17 cellular contexts compared by ENCODE assay signal in the genomic region with DNA sequence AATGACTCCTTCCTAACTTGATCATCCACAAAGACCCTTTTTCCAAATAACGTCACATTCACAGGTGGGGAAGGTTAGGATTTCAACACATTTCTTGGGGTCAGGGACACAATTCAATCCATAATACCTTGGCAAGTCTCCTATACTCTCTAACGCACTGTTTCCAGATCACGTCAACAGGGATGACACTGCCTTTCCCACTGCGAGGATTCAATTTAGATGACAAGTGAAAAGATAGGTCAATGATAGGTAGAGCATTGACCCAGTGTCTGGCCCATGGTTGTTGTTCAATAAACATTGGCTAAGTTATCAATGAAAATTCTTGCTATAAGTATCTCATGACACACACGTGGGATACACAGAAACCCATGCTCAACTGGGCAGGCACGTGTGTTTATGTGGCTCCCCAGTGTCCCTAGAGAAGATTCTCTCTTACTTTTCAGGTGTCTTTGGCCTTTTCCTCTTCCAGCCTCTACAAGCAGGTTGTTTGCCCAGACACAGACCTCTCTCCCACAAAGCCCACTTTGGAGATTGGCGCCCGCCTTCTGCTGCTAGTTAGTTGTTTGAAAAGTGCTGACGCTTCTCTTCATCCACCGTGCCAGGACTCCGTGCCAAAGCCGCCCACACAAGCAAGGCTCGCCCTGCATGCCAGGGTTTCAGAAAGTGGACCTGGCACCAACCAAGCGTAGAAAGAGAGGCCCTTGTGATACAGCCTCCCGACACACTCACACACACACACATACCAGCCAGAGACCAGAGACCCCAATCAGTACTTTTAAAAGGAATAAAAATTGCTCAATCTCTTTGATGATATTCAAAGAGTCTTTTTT.
DNase-seq lines count a peak whose midpoint lies in the region; ATAC-seq, FAIRE-seq and TF ChIP-seq lines count a peak whose summit lies in the region.
"Had no signal": no experiment of that assay in that cellular context is flagged by ENCODE, and none has a peak within 500 bp of the region (broad histone marks: within the 10 kb centered on the region; RNA-seq: fewer than 3 reads in every experiment).

No MANE protein-coding gene starts in this region.

- no peak overlapping the region for H3K27ac ChIP-seq in HepG2 (ENCODE audit: extremely low read length, insufficient read depth, low read length)

- POLR2A ChIA-PET in HepG2 (lab: Yijun Ruan, JAX): no interaction called here

- H3K27me3 Mint-ChIP-seq in T-helper 2 cell treated with Interferon-gamma antibody and Interleukin-4, amounts not matched to agents 5 μg/mL and 100 μg/mL, for 36 hours (ENCODE audit: low read depth): no peaks in the 10 kb centered on the region

- no peaks in the 10 kb centered on the region for H3K9me3 Mint-ChIP-seq in T-helper 2 cell treated with Interferon-gamma antibody and Interleukin-4, amounts not matched to agents 5 μg/mL and 100 μg/mL, for 36 hours
- H3K9me3 Mint-ChIP-seq: WTC11 had no signal

- no peak overlapping the region for H3K27ac Mint-ChIP-seq in T-helper 2 cell treated with Interferon-gamma antibody and Interleukin-4, amounts not matched to agents 5 μg/mL and 100 μg/mL, for 36 hours
- H3K27ac Mint-ChIP-seq: memory B cell, WTC11 had no signal

- no peaks in the 10 kb centered on the region for H4K20me1 ChIP-seq in HepG2 (ENCODE audit: insufficient read depth, low read length)

- H3K4me3 ChIP-seq in MG63: no peak overlapping the region
- no peak overlapping the region for H3K4me3 ChIP-seq in HepG2 (replicated peaks in 1 of 3; ENCODE audit: insufficient read depth in 1 of 3, low read depth in 2 of 3, low read length in 3 of 3)
- H3K4me3 ChIP-seq: HAP-1 had no signal

- no peaks in the 10 kb centered on the region for H3K4me1 Mint-ChIP-seq in T-helper 2 cell treated with Interferon-gamma antibody and Interleukin-4, amounts not matched to agents 5 μg/mL and 100 μg/mL, for 36 hours (ENCODE audit: low read depth)
- H3K4me1 Mint-ChIP-seq: memory B cell had no signal

- H2AFZ ChIP-seq in HepG2 (ENCODE audit: low read length): no peak overlapping the region

- no peaks in the 10 kb centered on the region for H3K36me3 Mint-ChIP-seq in T-helper 2 cell treated with Interferon-gamma antibody and Interleukin-4, amounts not matched to agents 5 μg/mL and 100 μg/mL, for 36 hours (ENCODE audit: low read depth)
- H3K36me3 Mint-ChIP-seq: memory B cell, WTC11 had no signal

- H3K27me3 ChIP-seq in MG63: no peaks in the 10 kb centered on the region
- peaks cover 0 to 8% of the 10 kb centered on the region in 2 experiments; a peak in 1 of 5 replicates for H3K27me3 ChIP-seq in HepG2 (ENCODE audit: control insufficient read depth in 1 of 2, insufficient read depth in 2 of 2, low read length in 2 of 2)

- no peak overlapping the region for H3K9ac ChIP-seq in HepG2 (ENCODE audit: insufficient read depth, low read depth, low read length)

- no peaks in the 10 kb centered on the region for H3K4me1 ChIP-seq in HepG2 (ENCODE audit: insufficient read depth, low read length)
- H3K4me1 ChIP-seq: HAP-1 had no signal

- no TSS peak for BruUV-seq in HepG2 (replicated peaks; lab: Mats Ljungman, UMichigan)

- TF ChIP-seq RAD21 in HepG2 (CRISPR knock-in tag; IDR thresholded peaks at IDR 0.05): no peak

- no peaks in the 10 kb centered on the region for H3K79me2 ChIP-seq in HepG2 (ENCODE audit: insufficient read depth, low read length)

- no peak for FAIRE-seq in HepG2 (lab: Jason Lieb, UNC)

- H3K9me3 ChIP-seq in MG63 (peaks cover 3% of the 10 kb centered on the region; the same call in 1 of the 2 replicates), HepG2 (ENCODE audit: low read length) (no peaks in the 10 kb centered on the region)
- H3K9me3 ChIP-seq: HAP-1 had no signal

- CTCF ChIA-PET in HepG2 (lab: Yijun Ruan, JAX; ENCODE audit: low intra/inter-chr PET ratio, low total read pairs): no interaction called here

- DNase-seq in MG63: peak; percentile 100
- DNase-seq in cerebellum (ENCODE audit: low spot score): peak; percentile 42
- no peak for DNase-seq in HepG2 (ENCODE audit: low spot score)
- DNase-seq in sciatic nerve (ENCODE audit: low spot score): peak; percentile 76
- DNase-seq in stimulated activated CD4-positive, alpha-beta T cell treated with anti-CD3 and anti-CD28 coated beads, Interleukin-4, amount 100 ng/mL, for 4 hours: no peak
- DNase-seq in T-helper 2 cell treated with Interferon-gamma antibody and Interleukin-4, amounts not matched to agents 5 μg/mL and 100 μg/mL, for 36 hours (ENCODE audit: low spot score): no peak
- DNase-seq: activated gamma-delta T cell; COR-L47; effector CD4-positive, alpha-beta T cell; GF-D8; NCI-H2107; stimulated activated naive CD8-positive, alpha-beta T cell treated with anti-CD3 and anti-CD28 coated beads, Interleukin-15, Interleukin-2, amounts not matched to agents 100 U/mL and 50 U/mL, for 24 hours had no signal

- no peak overlapping the region for H3K4me3 Mint-ChIP-seq in T-helper 2 cell treated with Interferon-gamma antibody and Interleukin-4, amounts not matched to agents 5 μg/mL and 100 μg/mL, for 36 hours
- H3K4me3 Mint-ChIP-seq: memory B cell, WTC11 had no signal

- TF ChIP-seq EP300 in HepG2 (IDR thresholded peaks at IDR 0.05; ENCODE audit: low read depth in 2 of 2, low read length in 2 of 2) (no peak), HepG2 (CRISPR knock-in tag; IDR thresholded peaks at IDR 0.05; ENCODE audit: borderline replicate concordance) (no peak)

- in situ Hi-C loops in HepG2 (cut with HindIII; ENCODE audit: extremely low pct_ligation_motif_present, low pct_unique_long_range_greater_than_20kb): no loop called here

- intact Hi-C loops in HepG2 (cut with micrococcal nuclease; ENCODE audit: unreplicated experiment): no loop called here
- intact Hi-C loops in sciatic nerve (cut with DNase I): no loop called here

- no peak for ATAC-seq in HepG2
- peak; percentile 27 for ATAC-seq in sciatic nerve
- no peak for ATAC-seq in GM21619 (IDR thresholded peaks at IDR 0.05; ENCODE audit: unreplicated experiment)
- no peak for ATAC-seq in GM21723 (IDR thresholded peaks at IDR 0.05; ENCODE audit: unreplicated experiment)
- ATAC-seq: stimulated activated naive CD8-positive, alpha-beta T cell treated with anti-CD3 and anti-CD28 coated beads, Interleukin-15, Interleukin-2, amounts not matched to agents 100 U/mL and 50 U/mL, for 24 hours; WTC11 had no signal

- H3K36me3 ChIP-seq in MG63 (no peaks in the 10 kb centered on the region), HepG2 (replicated peaks in 1 of 2; ENCODE audit: control insufficient read depth in 1 of 2, insufficient read depth in 2 of 2, low read length in 2 of 2) (no peaks in the 10 kb centered on the region)
- H3K36me3 ChIP-seq: HAP-1 had no signal

- TF ChIP-seq POLR2A in HepG2 (IDR thresholded peaks at IDR 0.05; ENCODE audit: insufficient read depth in 1 of 2, low read depth in 2 of 2, low read length in 2 of 2): no peak

- 63% methylated on average over 15 of the region's 15 CpGs for WGBS in HepG2 (ENCODE audit: low lambda C conversion rate)

- TF ChIP-seq CTCF in HepG2 (CRISPR knock-in tag; IDR thresholded peaks at IDR 0.05): no peak

- H3K4me2 ChIP-seq in HepG2 (ENCODE audit: low read depth, low read length): no peak overlapping the region

TF ChIP-seq in HepG2, 621 proteins besides CTCF, POLR2A, EP300 and RAD21:
- TF ChIP-seq, protein P1, sequence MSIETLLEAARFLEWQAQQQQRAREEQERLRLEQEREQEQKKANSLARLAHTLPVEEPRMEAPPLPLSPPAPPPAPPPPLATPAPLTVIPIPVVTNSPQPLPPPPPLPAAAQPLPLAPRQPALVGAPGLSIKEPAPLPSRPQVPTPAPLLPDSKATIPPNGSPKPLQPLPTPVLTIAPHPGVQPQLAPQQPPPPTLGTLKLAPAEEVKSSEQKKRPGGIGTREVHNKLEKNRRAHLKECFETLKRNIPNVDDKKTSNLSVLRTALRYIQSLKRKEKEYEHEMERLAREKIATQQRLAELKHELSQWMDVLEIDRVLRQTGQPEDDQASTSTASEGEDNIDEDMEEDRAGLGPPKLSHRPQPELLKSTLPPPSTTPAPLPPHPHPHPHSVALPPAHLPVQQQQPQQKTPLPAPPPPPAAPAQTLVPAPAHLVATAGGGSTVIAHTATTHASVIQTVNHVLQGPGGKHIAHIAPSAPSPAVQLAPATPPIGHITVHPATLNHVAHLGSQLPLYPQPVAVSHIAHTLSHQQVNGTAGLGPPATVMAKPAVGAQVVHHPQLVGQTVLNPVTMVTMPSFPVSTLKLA (IDR thresholded peaks at IDR 0.05): peak; percentile 76
- no peak for TF ChIP-seq ZNF382 (CRISPR knock-in tag; IDR thresholded peaks at IDR 0.05; ENCODE audit: borderline replicate concordance)

Comparison
In these comparisons a context has a peak if more than half of its experiments do, and no peak if none do; other contexts are left out.
1. DNase-seq: peak in MG63 (single experiment), cerebellum (single experiment) and sciatic nerve (single experiment); none in HepG2 (single experiment), stimulated activated CD4-positive, alpha-beta T cell treated with anti-CD3 and anti-CD28 coated beads, Interleukin-4, amount 100 ng/mL, for 4 hours (0 of 2) and T-helper 2 cell treated with Interferon-gamma antibody and Interleukin-4, amounts not matched to agents 5 μg/mL and 100 μg/mL, for 36 hours (single experiment).